Comparison of ENCODE assay signal across 9 cellular contexts in genomic region chr9:95494022-95494415, GRCh38. TPM values are rescaled to one million over a fixed set of nuclear protein-coding genes. Genes with fewer than 3 reads are reported as not detected.
DNase-seq lines count a peak whose midpoint lies in the region; ATAC-seq and TF ChIP-seq lines count a peak whose summit lies in the region.
"Had no signal": no experiment of that assay in that cellular context is flagged by ENCODE, and none has a peak within 500 bp of the region (broad histone marks: within the 10 kb centered on the region; RNA-seq: fewer than 3 reads in every experiment).

No MANE protein-coding gene starts in this region.

- H3K4me1 ChIP-seq in mucosa of descending colon (ENCODE audit: low read depth) (peaks cover 9% of the 10 kb centered on the region), gastrocnemius medialis (no peaks in the 10 kb centered on the region)

- H3K27ac ChIP-seq in gastrocnemius medialis, result no peak overlapping the region
- H3K27ac ChIP-seq: A549 had no signal

- H3K9me3 ChIP-seq in mucosa of descending colon (no peaks in the 10 kb centered on the region), gastrocnemius medialis (no peaks in the 10 kb centered on the region)
- H3K9me3 ChIP-seq: A549 had no signal

- peak; percentile 47 for ATAC-seq in mucosa of descending colon
- ATAC-seq in gastrocnemius medialis, result no peak
- ATAC-seq: A549 had no signal

- POLR2A ChIA-PET in HEK293T (lab: Yijun Ruan, JAX), result no interaction called here

- in situ Hi-C loops in gastrocnemius medialis (cut with MboI; ENCODE audit: low sequenced_read_pairs in 4 of 4), result no loop called here

- H3K27me3 ChIP-seq in gastrocnemius medialis, result no peaks in the 10 kb centered on the region

- no peaks in the 10 kb centered on the region for H3K36me3 ChIP-seq in mucosa of descending colon (ENCODE audit: low read depth)
- no peaks in the 10 kb centered on the region for H3K36me3 ChIP-seq in gastrocnemius medialis

- H3K4me3 ChIP-seq in mucosa of descending colon, result no peak overlapping the region
- H3K4me3 ChIP-seq in gastrocnemius medialis, result no peak overlapping the region
- H3K4me3 ChIP-seq: A549 had no signal

- DNase-seq in NCI-H2081 (lab: John Stamatoyannopoulos, UW) (peak; percentile 89), NCI-H2081 treated with DMSO at 0.1 percent for 48 hours (lab: John Stamatoyannopoulos, UW) (no peak), NCI-H1694 treated with DMSO at 0.1 percent for 48 hours (lab: John Stamatoyannopoulos, UW) (peak; percentile 71), activated T-cell treated with anti-CD3 and anti-CD28 coated beads for 48 hours (ENCODE audit: low read depth) (peak; percentile 41), mucosa of descending colon (peak in 2 of 3 donors; percentile 24 to 48), HEK293T (ENCODE audit: extremely low spot score) (no peak), gastrocnemius medialis (no peak), LoVo (ENCODE audit: low spot score) (no peak)

- CTCF ChIA-PET in HEK293T (lab: Yijun Ruan, JAX), result no interaction called here

- no peak for TF ChIP-seq POLR2A in gastrocnemius medialis (IDR thresholded peaks at IDR 0.05)

- TF ChIP-seq CTCF in mucosa of descending colon (IDR thresholded peaks at IDR 0.05) (no peak), gastrocnemius medialis (IDR thresholded peaks at IDR 0.05 in 4 of 5, conservative IDR thresholded peaks at IDR 0.05 in 1 of 5) (no peak)

- intact Hi-C loops in mucosa of descending colon (cut with DNase I, micrococcal nuclease), result no loop called here
- intact Hi-C loops in gastrocnemius medialis (cut with DNase I; ENCODE audit: low total_unique reads), result no loop called here

TF ChIP-seq in HEK293T, 16 proteins besides CTCF, POLR2A, EP300 and RAD21:
- no peak for TF ChIP-seq NFRKB (IDR thresholded peaks at IDR 0.05)
- no peak for TF ChIP-seq ZNF384 (IDR thresholded peaks at IDR 0.05)
- no peak for TF ChIP-seq FOXK2 (IDR thresholded peaks at IDR 0.05)
- TF ChIP-seq TARDBP (IDR thresholded peaks at IDR 0.05), result no peak
- no peak for TF ChIP-seq FOXM1 (IDR thresholded peaks at IDR 0.05; ENCODE audit: borderline replicate concordance)
- no peak for TF ChIP-seq CTBP1 (IDR thresholded peaks at IDR 0.05; ENCODE audit: borderline replicate concordance)
- no peak for TF ChIP-seq FOXA1 (IDR thresholded peaks at IDR 0.05)
- no peak for TF ChIP-seq ARNT (IDR thresholded peaks at IDR 0.05)
- no peak for TF ChIP-seq ELF4 (IDR thresholded peaks at IDR 0.05)
- no peak for TF ChIP-seq PKNOX1 (IDR thresholded peaks at IDR 0.05)
- no peak for TF ChIP-seq SUZ12 (IDR thresholded peaks at IDR 0.05)
- TF ChIP-seq BHLHE40 (IDR thresholded peaks at IDR 0.05; ENCODE audit: borderline replicate concordance), result no peak
- no peak for TF ChIP-seq SP1 (IDR thresholded peaks at IDR 0.05)

RNA-seq across cellular contexts. Expression of gene PTCH1, which starts 22.8 kb away (rescaled TPM):
- total RNA-seq in mucosa of descending colon (10 to 100 TPM; 11.9 to 38.1 (median 32.1) TPM), gastrocnemius medialis (1 to 10 TPM; 4.2 to 6.9 (median 5.2) TPM)

Comparison
In these comparisons a context has a peak if more than half of its experiments do, and no peak if none do; other contexts are left out.
1. DNase-seq: peak in NCI-H2081 (2 of 2), NCI-H1694 treated with DMSO at 0.1 percent for 48 hours (single experiment), activated T-cell treated with anti-CD3 and anti-CD28 coated beads for 48 hours (single experiment) and mucosa of descending colon (2 of 3); none in NCI-H2081 treated with DMSO at 0.1 percent for 48 hours (single experiment), HEK293T (single experiment), gastrocnemius medialis (0 of 2) and LoVo (single experiment).